Comparison of ENCODE assay signal across 22 cellular contexts in the genomic region with DNA sequence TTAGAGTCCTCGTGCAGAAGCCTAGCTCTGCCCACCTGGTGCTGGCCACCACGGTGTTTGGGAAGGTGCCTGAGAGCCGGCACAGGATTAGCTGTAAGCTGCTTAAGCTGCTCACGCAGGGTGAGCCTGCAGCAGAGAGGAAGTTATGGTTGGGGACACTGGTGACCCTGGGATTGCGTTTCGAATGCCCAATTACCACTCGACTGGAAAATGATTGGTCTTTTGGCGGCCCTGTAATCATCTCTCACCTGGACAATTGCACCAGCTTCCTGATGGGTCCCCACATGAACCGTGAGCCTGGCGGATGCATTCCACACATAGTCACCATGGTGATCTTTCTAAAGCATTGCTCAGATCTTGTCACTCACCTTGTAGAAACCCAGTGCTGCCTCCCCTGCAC.
DNase-seq lines count a peak whose midpoint lies in the region; ATAC-seq, FAIRE-seq and TF ChIP-seq lines count a peak whose summit lies in the region.
"Had no signal": no experiment of that assay in that cellular context is flagged by ENCODE, and none has a peak within 500 bp of the region (broad histone marks: within the 10 kb centered on the region; RNA-seq: fewer than 3 reads in every experiment).

No MANE protein-coding gene starts in this region.

- H2BK12ac ChIP-seq in H1 (ENCODE audit: low read depth, low read length), result no peak overlapping the region

- TF ChIP-seq POLR2A in H1 (IDR thresholded peaks at IDR 0.05; ENCODE audit: control extremely low read depth in 1 of 2, low read depth in 2 of 2, low read length in 2 of 2), result no peak

- H3K27me3 ChIP-seq in H1 (replicated peaks in 1 of 4; ENCODE audit: control insufficient read depth in 3 of 4, extremely low read depth in 1 of 4, insufficient read depth in 3 of 4, low read length in 3 of 4) (peaks cover 0 to 3% (median 0%) of the 10 kb centered on the region in 4 experiments; a peak in 1 of 7 replicates), heart right ventricle (no peaks in the 10 kb centered on the region)
- H3K27me3 ChIP-seq: ascending aorta, left lung, suprapubic skin, vagina had no signal

- H4K5ac ChIP-seq in H1 (ENCODE audit: insufficient read length, low read depth, low read length), result no peak overlapping the region

- POLR2A ChIA-PET in H1 (lab: Charles Lee; ENCODE audit: partially characterized antibody), result no interaction called here

- no peak overlapping the region for H3K18ac ChIP-seq in H1 (ENCODE audit: extremely low read depth, low read length)

- TF ChIP-seq CTCF in H1 (IDR thresholded peaks at IDR 0.05; ENCODE audit: control extremely low read depth in 1 of 3, insufficient read depth in 1 of 3, low read depth in 1 of 3, low read length in 3 of 3), result no peak
- TF ChIP-seq CTCF in retinal pigment epithelial cell (conservative IDR thresholded peaks at IDR 0.05; ENCODE audit: low read depth, low read length), result no peak
- no peak for TF ChIP-seq CTCF in heart right ventricle (IDR thresholded peaks at IDR 0.05)

- no peak for TF ChIP-seq RAD21 in H1 (IDR thresholded peaks at IDR 0.05 in 1 of 2, conservative IDR thresholded peaks at IDR 0.05 in 1 of 2; ENCODE audit: low read depth in 2 of 2, low read length in 2 of 2)

- H3K4ac ChIP-seq in H1 (replicated peaks; ENCODE audit: insufficient read length, low read depth, low read length), result no peak overlapping the region

- intact Hi-C loops in heart right ventricle (cut with DNase I), result no loop called here

- H2BK15ac ChIP-seq in H1 (ENCODE audit: low read length), result no peak overlapping the region

- no peak overlapping the region; the same call in 1 of the 2 replicates for H4K8ac ChIP-seq in H1 (ENCODE audit: extremely low read depth, insufficient read depth, low read length)

- H3K36me3 ChIP-seq in H1 (ENCODE audit: control insufficient read depth in 2 of 4, insufficient read depth in 4 of 4, low read length in 3 of 4) (no peaks in the 10 kb centered on the region), heart right ventricle (no peaks in the 10 kb centered on the region)
- H3K36me3 ChIP-seq: ascending aorta, left lung, suprapubic skin, vagina had no signal

- FAIRE-seq in H1 (lab: Jason Lieb, UNC), result no peak

- H3K4me2 ChIP-seq in H1 (ENCODE audit: insufficient read depth in 1 of 2, low read depth in 2 of 2, low read length in 2 of 2), result no peak overlapping the region

- no peaks in the 10 kb centered on the region for H3K9me3 ChIP-seq in H1 (ENCODE audit: insufficient read depth in 2 of 2, low read depth in 1 of 2, low read length in 1 of 2)
- H3K9me3 ChIP-seq in heart right ventricle, result no peaks in the 10 kb centered on the region
- H3K9me3 ChIP-seq: ascending aorta, left lung, suprapubic skin, vagina had no signal

- no peaks in the 10 kb centered on the region for H4K20me1 ChIP-seq in H1 (replicated peaks in 1 of 2; ENCODE audit: control insufficient read depth in 1 of 2, insufficient read depth in 2 of 2, low read length in 2 of 2)

- CTCF ChIA-PET in H1 (lab: Charles Lee; ENCODE audit: partially characterized antibody), result interaction anchor here (0.6 to 1.9 kb wide), 11 partner anchors 9 to 576 kb away, joined by 3 to 5 read pairs (median 3); no protein-coding TSS in a partner anchor

- no peak overlapping the region for H3K56ac ChIP-seq in H1 (replicated peaks; ENCODE audit: insufficient read length, low read depth, low read length)

- no peaks in the 10 kb centered on the region for H3K23me2 ChIP-seq in H1 (ENCODE audit: low read depth, low read length)

- no peak overlapping the region for H4K91ac ChIP-seq in H1 (replicated peaks; ENCODE audit: insufficient read length, low read length)

- no peaks in the 10 kb centered on the region for H3K79me2 ChIP-seq in H1 (ENCODE audit: control insufficient read depth in 1 of 2, insufficient read depth in 2 of 2, low read length in 2 of 2)

- TF ChIP-seq EP300 in H1 (IDR thresholded peaks at IDR 0.05; ENCODE audit: borderline replicate concordance in 1 of 2, low read depth in 2 of 2, low read length in 2 of 2), result no peak

- peak; percentile 24 for DNase-seq in MV-4-11 (lab: John Stamatoyannopoulos, UW)
- peak; percentile 25 for DNase-seq in NCI-H748 treated with DMSO at 0.1 percent for 48 hours (lab: John Stamatoyannopoulos, UW)
- DNase-seq in H1 (ENCODE audit: low read depth in 1 of 2, low spot score in 2 of 2), result no peak
- peak; percentile 70 for DNase-seq in retinal pigment epithelial cell (ENCODE audit: low read depth)
- DNase-seq in heart right ventricle, result no peak
- no peak for DNase-seq in T-helper 9 cell
- no peak for DNase-seq in stimulated activated CD4-positive, alpha-beta T cell treated with anti-CD3 and anti-CD28 coated beads, Interleukin-2, amount 100 ng/mL, for 48 hours
- DNase-seq: activated CD4-positive, alpha-beta T cell treated with anti-CD3 and anti-CD28 coated beads for 4 hours; CD4-positive, alpha-beta T cell; central memory CD4-positive, alpha-beta T cell; head of caudate nucleus; left lung; midbrain; NCI-H1105 treated with DMSO at 0.1 percent for 48 hours; NCI-H774; SHP77; T-helper 1 cell had no signal

- H2BK120ac ChIP-seq in H1 (replicated peaks; ENCODE audit: low read depth, low read length), result no peak overlapping the region

- H3K9ac ChIP-seq in H1 (replicated peaks in 1 of 4; ENCODE audit: extremely low read depth in 1 of 4, low read depth in 3 of 4, low read length in 3 of 4), result no peak overlapping the region

- no peak overlapping the region for H3K4me3 ChIP-seq in H1 (ENCODE audit: extremely low read depth in 1 of 4, insufficient read depth in 2 of 4, low read depth in 3 of 4, low read length in 4 of 4)
- no peak overlapping the region for H3K4me3 ChIP-seq in retinal pigment epithelial cell (ENCODE audit: low read length)
- no peak overlapping the region for H3K4me3 ChIP-seq in heart right ventricle
- H3K4me3 ChIP-seq: ascending aorta, left lung, suprapubic skin, vagina had no signal

- H2BK5ac ChIP-seq in H1 (ENCODE audit: low read depth, low read length), result no peak overlapping the region; the same call in 1 of the 2 replicates

- H3K4me1 ChIP-seq in H1 (replicated peaks in 1 of 4; ENCODE audit: control insufficient read depth in 3 of 4, insufficient read depth in 4 of 4, low read length in 3 of 4) (no peaks in the 10 kb centered on the region), heart right ventricle (peaks cover 0 to 26% (median 14%) of the 10 kb centered on the region in 9 donors)
- H3K4me1 ChIP-seq: ascending aorta, vagina had no signal

- H3K14ac ChIP-seq in H1 (ENCODE audit: insufficient read length), result no peak overlapping the region

- no peak overlapping the region for H3K23ac ChIP-seq in H1 (ENCODE audit: insufficient read length)

- no peak for ATAC-seq in heart right ventricle
- ATAC-seq: left lung; natural killer cell treated with Interleukin-12 subunit alpha and Interleukin-12 subunit beta and Interleukin-15 and Interleukin-18, amount 100 ng/mL, for 72 hours had no signal

- H3K79me1 ChIP-seq in H1 (ENCODE audit: low read depth, low read length), result no peaks in the 10 kb centered on the region

- 0 out of 2 replicates have a peak overlapping the region, but pooled peaks have one; percentile 31 for H2AFZ ChIP-seq in H1 (ENCODE audit: low read length)

- no peak overlapping the region for H2AK5ac ChIP-seq in H1 (ENCODE audit: low read depth, low read length)

- no peak overlapping the region for H3K27ac ChIP-seq in H1 (ENCODE audit: low read depth, low read length)
- H3K27ac ChIP-seq in heart right ventricle, result no peak overlapping the region
- H3K27ac ChIP-seq: ascending aorta, epithelial cell of prostate, left lung, suprapubic skin, vagina had no signal

- H2BK20ac ChIP-seq in H1 (ENCODE audit: low read length), result no peak overlapping the region

- WGBS in H1 (ENCODE audit: extremely low coverage in 1 of 2, insufficient coverage in 1 of 2, insufficient read length in 1 of 2, insufficient replicate concordance in 2 of 2, low coverage in 1 of 2, low lambda C conversion rate in 2 of 2, missing lambda C conversion rate in 1 of 2), 2 experiments, result 84% methylated on average over 10 of the region's 10 CpGs; no CpG with 5 or more reads in 1 of the 2 experiments
- 81 to 82% methylated on average over 10 of the region's 10 CpGs for WGBS in heart right ventricle, 2 donors

TF ChIP-seq in H1, 55 proteins besides CTCF, POLR2A, EP300 and RAD21:
- TF ChIP-seq SP2 (IDR thresholded peaks at IDR 0.05; ENCODE audit: low read length), result no peak
- TF ChIP-seq SP1 (IDR thresholded peaks at IDR 0.05; ENCODE audit: low read depth, low read length), result no peak
- no peak for TF ChIP-seq BRCA1 (IDR thresholded peaks at IDR 0.05; ENCODE audit: low read depth, low read length)
- TF ChIP-seq EZH2 (IDR thresholded peaks at IDR 0.05; ENCODE audit: low read depth, low read length, severe bottlenecking), result no peak

Comparison
In these comparisons a context has a peak if more than half of its experiments do, and no peak if none do; other contexts are left out.
1. DNase-seq: peak in MV-4-11 (single experiment), NCI-H748 treated with DMSO at 0.1 percent for 48 hours (single experiment) and retinal pigment epithelial cell (single experiment); none in H1 (0 of 2), heart right ventricle (0 of 2), T-helper 9 cell (single experiment) and stimulated activated CD4-positive, alpha-beta T cell treated with anti-CD3 and anti-CD28 coated beads, Interleukin-2, amount 100 ng/mL, for 48 hours (0 of 2).